ENCODE assay signal across 9 cellular contexts in the genomic region with DNA sequence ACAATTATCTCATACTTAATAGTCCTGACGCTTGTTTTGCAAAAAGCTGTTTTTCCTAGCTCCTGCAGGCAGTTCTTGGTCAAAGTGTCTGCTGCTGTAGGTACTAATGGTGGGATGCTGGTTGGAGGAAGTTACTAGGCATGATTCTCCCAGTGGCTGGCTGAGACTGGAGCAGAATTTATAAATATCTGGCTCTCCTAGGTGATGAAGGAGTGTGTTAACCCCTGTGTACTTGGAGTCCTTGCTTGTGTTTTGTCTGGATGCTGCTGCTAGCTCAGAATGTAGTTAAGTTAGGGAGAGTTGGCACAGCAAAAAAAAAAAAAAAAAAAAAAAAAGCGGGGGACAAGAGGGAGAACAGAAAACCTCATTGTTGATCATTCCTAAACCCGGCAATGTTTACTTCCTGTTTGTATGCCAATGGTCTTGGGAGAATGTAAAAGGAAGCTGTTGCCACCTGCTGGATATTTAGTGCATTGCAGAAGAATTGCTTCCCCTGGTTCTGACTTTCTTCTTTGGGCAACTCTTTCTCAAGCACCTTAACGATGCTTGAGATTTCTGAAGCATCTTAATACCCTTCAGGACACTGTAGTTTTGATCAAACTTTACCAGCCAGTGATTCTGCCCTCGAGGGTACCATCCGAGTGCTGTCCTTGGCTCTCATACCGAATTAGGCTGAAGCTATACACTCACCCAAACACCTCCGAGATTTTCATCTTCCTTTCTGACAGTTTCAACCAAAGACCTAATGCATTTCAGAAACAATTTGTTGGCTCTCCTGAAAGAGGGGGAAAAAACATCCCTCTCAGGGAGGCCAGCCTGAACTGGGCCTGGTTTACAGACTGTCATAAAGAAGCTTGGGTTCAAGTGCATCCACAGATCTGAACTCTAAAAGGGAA.
DNase-seq lines count a peak whose midpoint lies in the region; ATAC-seq and TF ChIP-seq lines count a peak whose summit lies in the region.
"Had no signal": no experiment of that assay in that cellular context is flagged by ENCODE, and none has a peak within 500 bp of the region (broad histone marks: within the 10 kb centered on the region; RNA-seq: fewer than 3 reads in every experiment).

No MANE protein-coding gene starts in this region.

- H3K36me3 ChIP-seq in NT2/D1 (ENCODE audit: insufficient read depth, insufficient read length, low read length) (peaks cover 3% of the 10 kb centered on the region), left ventricle myocardium inferior (peaks cover 29% of the 10 kb centered on the region)

- peak; percentile 82 for ATAC-seq in GM21526 (IDR thresholded peaks at IDR 0.05; ENCODE audit: low FRiP score, unreplicated experiment)

- H3K27me3 ChIP-seq in NT2/D1 (ENCODE audit: insufficient read depth, insufficient read length) (no peaks in the 10 kb centered on the region), left ventricle myocardium inferior (ENCODE audit: low read depth) (no peaks in the 10 kb centered on the region)

- H3K27ac ChIP-seq in left ventricle myocardium inferior (replicated peaks), result no peak overlapping the region
- H3K27ac ChIP-seq: skin epidermis had no signal

- intact Hi-C loops in left ventricle myocardium inferior (cut with micrococcal nuclease), result loop anchor here (5.0 to 10.0 kb wide), 3 partner anchors 105 to 642 kb away; no protein-coding TSS in a partner anchor

- TF ChIP-seq CTCF in left ventricle myocardium inferior (IDR thresholded peaks at IDR 0.05; ENCODE audit: borderline replicate concordance), result peak; percentile 89

- no peak overlapping the region for H3K9ac ChIP-seq in NT2/D1 (ENCODE audit: insufficient read length, low read depth)

- H3K9me3 ChIP-seq in NT2/D1 (ENCODE audit: insufficient read depth, low read length) (no peaks in the 10 kb centered on the region), left ventricle myocardium inferior (replicated peaks) (no peaks in the 10 kb centered on the region)

- DNase-seq in activated CD8-positive, alpha-beta memory T cell treated with anti-CD3 and anti-CD28 coated beads, Interleukin-2, amount 50 U/mL, for 4 hours, result peak; percentile 26
- DNase-seq in activated CD8-positive, alpha-beta memory T cell treated with anti-CD3 and anti-CD28 coated beads for 24 hours, result no peak
- DNase-seq in HS-27A (ENCODE audit: low read depth) (peak; percentile 27), NT2/D1 (ENCODE audit: low read depth, low spot score) (peak; percentile 66), amniotic stem cell (lab: John Stamatoyannopoulos, UW) (peak; percentile 7), left ventricle myocardium inferior (no peak), pulmonary artery endothelial cell (ENCODE audit: low read depth, low spot score) (peak; percentile 11)

- H3K4me3 ChIP-seq in NT2/D1 (ENCODE audit: insufficient read length, low read depth), result no peak overlapping the region
- H3K4me3 ChIP-seq in left ventricle myocardium inferior, result peak overlapping the region; percentile 40
- H3K4me3 ChIP-seq: skin epidermis had no signal

- H3K4me1 ChIP-seq in NT2/D1 (ENCODE audit: insufficient read depth, insufficient read length) (peaks cover 5% of the 10 kb centered on the region), left ventricle myocardium inferior (peaks cover 58% of the 10 kb centered on the region)

Comparison
In these comparisons a context has a peak if more than half of its experiments do, and no peak if none do; other contexts are left out.
1. DNase-seq: peak in activated CD8-positive, alpha-beta memory T cell treated with anti-CD3 and anti-CD28 coated beads, Interleukin-2, amount 50 U/mL, for 4 hours (single experiment), HS-27A (single experiment), NT2/D1 (single experiment), amniotic stem cell (single experiment) and pulmonary artery endothelial cell (single experiment); none in activated CD8-positive, alpha-beta memory T cell treated with anti-CD3 and anti-CD28 coated beads for 24 hours (single experiment) and left ventricle myocardium inferior (single experiment).